ENCODE assay signal across 1 cellular context in the genomic region with DNA sequence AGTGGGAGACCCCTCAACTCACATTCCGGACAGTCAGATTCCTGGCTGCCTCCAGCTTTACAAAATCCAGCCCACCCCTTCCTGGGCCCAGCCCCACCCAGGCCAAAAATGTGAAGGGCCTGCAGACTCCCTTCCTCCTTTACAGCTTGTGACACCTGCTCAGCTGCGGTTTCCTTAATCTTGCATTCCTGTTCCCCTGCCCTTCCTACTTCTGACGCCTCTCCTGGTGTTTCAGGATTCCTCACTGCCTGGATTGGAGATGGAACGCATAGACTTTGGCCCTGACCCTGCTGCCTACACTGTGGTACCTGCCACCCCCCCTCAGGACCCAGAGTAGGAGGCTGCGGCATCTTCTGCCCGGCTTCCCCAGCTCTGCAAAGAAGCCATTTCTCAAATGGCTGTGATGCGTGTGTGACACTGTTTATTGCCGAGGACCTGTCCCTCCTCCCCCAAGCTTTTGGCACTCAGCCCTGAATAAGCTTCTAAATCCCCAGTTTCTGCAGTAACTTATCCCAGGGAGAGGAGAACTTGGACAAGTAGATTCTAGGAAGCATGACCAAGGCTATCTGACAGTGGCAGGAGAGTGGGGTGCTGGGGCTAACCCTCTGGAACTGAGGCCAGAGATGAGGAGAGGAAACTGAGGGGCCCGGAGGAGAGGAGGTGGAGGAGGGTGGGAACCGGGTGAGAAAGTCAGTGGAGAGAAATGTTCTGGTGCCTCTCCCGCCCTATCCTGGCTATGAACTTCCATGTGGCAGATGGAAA.
TF ChIP-seq lines count a peak whose summit lies in the region.

No MANE protein-coding gene starts in this region.

TF ChIP-seq in HepG2, 621 proteins besides CTCF, POLR2A, EP300 and RAD21:
- TF ChIP-seq SIN3B (IDR thresholded peaks at IDR 0.05; ENCODE audit: low read length), result no peak
- TF ChIP-seq ZKSCAN5 (CRISPR knock-in tag; IDR thresholded peaks at IDR 0.05), result no peak
- TF ChIP-seq, protein P1, sequence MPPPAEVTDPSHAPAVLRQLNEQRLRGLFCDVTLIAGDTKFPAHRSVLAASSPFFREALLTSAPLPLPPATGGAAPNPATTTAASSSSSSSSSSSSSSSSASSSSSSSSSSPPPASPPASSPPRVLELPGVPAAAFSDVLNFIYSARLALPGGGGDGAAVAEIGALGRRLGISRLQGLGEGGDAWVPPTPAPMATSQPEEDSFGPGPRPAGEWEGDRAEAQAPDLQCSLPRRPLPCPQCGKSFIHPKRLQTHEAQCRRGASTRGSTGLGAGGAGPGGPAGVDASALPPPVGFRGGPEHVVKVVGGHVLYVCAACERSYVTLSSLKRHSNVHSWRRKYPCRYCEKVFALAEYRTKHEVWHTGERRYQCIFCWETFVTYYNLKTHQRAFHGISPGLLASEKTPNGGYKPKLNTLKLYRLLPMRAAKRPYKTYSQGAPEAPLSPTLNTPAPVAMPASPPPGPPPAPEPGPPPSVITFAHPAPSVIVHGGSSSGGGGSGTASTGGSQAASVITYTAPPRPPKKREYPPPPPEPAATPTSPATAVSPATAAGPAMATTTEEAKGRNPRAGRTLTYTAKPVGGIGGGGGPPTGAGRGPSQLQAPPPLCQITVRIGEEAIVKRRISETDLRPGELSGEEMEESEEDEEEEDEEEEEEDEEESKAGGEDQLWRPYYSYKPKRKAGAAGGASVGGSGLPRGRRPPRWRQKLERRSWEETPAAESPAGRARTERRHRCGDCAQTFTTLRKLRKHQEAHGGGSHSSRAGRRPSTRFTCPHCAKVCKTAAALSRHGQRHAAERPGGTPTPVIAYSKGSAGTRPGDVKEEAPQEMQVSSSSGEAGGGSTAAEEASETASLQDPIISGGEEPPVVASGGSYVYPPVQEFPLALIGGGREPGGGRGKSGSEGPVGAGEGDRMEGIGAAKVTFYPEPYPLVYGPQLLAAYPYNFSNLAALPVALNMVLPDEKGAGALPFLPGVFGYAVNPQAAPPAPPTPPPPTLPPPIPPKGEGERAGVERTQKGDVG (CRISPR knock-in tag; IDR thresholded peaks at IDR 0.05; ENCODE audit: borderline replicate concordance), result no peak
- TF ChIP-seq SRY (CRISPR knock-in tag; IDR thresholded peaks at IDR 0.05), result no peak
- no peak for TF ChIP-seq ZSCAN29 (CRISPR knock-in tag; conservative IDR thresholded peaks at IDR 0.05)
- TF ChIP-seq, protein P2, sequence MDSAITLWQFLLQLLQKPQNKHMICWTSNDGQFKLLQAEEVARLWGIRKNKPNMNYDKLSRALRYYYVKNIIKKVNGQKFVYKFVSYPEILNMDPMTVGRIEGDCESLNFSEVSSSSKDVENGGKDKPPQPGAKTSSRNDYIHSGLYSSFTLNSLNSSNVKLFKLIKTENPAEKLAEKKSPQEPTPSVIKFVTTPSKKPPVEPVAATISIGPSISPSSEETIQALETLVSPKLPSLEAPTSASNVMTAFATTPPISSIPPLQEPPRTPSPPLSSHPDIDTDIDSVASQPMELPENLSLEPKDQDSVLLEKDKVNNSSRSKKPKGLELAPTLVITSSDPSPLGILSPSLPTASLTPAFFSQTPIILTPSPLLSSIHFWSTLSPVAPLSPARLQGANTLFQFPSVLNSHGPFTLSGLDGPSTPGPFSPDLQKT (CRISPR knock-in tag; IDR thresholded peaks at IDR 0.05; ENCODE audit: borderline replicate concordance), result no peak
- no peak for TF ChIP-seq KDM5A (IDR thresholded peaks at IDR 0.05; ENCODE audit: borderline replicate concordance, low read length)
- TF ChIP-seq, protein P3, sequence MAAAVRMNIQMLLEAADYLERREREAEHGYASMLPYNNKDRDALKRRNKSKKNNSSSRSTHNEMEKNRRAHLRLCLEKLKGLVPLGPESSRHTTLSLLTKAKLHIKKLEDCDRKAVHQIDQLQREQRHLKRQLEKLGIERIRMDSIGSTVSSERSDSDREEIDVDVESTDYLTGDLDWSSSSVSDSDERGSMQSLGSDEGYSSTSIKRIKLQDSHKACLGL (CRISPR knock-in tag; IDR thresholded peaks at IDR 0.05), result no peak
- TF ChIP-seq KMT2A (CRISPR knock-in tag; IDR thresholded peaks at IDR 0.05), result no peak
- no peak for TF ChIP-seq GABPB1 (CRISPR knock-in tag; IDR thresholded peaks at IDR 0.05)
- TF ChIP-seq, protein P4, sequence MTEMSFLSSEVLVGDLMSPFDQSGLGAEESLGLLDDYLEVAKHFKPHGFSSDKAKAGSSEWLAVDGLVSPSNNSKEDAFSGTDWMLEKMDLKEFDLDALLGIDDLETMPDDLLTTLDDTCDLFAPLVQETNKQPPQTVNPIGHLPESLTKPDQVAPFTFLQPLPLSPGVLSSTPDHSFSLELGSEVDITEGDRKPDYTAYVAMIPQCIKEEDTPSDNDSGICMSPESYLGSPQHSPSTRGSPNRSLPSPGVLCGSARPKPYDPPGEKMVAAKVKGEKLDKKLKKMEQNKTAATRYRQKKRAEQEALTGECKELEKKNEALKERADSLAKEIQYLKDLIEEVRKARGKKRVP (CRISPR knock-in tag; IDR thresholded peaks at IDR 0.05), result no peak
- TF ChIP-seq, protein P5, sequence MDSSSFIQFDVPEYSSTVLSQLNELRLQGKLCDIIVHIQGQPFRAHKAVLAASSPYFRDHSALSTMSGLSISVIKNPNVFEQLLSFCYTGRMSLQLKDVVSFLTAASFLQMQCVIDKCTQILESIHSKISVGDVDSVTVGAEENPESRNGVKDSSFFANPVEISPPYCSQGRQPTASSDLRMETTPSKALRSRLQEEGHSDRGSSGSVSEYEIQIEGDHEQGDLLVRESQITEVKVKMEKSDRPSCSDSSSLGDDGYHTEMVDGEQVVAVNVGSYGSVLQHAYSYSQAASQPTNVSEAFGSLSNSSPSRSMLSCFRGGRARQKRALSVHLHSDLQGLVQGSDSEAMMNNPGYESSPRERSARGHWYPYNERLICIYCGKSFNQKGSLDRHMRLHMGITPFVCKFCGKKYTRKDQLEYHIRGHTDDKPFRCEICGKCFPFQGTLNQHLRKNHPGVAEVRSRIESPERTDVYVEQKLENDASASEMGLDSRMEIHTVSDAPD (CRISPR knock-in tag; IDR thresholded peaks at IDR 0.05), result no peak
- no peak for TF ChIP-seq SALL1 (CRISPR knock-in tag; IDR thresholded peaks at IDR 0.05)
- TF ChIP-seq ZNF230 (CRISPR knock-in tag; IDR thresholded peaks at IDR 0.05), result no peak
- TF ChIP-seq, protein P6, sequence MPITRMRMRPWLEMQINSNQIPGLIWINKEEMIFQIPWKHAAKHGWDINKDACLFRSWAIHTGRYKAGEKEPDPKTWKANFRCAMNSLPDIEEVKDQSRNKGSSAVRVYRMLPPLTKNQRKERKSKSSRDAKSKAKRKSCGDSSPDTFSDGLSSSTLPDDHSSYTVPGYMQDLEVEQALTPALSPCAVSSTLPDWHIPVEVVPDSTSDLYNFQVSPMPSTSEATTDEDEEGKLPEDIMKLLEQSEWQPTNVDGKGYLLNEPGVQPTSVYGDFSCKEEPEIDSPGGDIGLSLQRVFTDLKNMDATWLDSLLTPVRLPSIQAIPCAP (CRISPR knock-in tag; IDR thresholded peaks at IDR 0.05; ENCODE audit: low read depth), result no peak
- TF ChIP-seq CENPT (CRISPR knock-in tag; IDR thresholded peaks at IDR 0.05; ENCODE audit: low read depth), result no peak
- TF ChIP-seq ZNF274 (CRISPR knock-in tag; IDR thresholded peaks at IDR 0.05), result no peak
- TF ChIP-seq ZMYM4 (CRISPR knock-in tag; IDR thresholded peaks at IDR 0.05), result no peak
- TF ChIP-seq SOX6 (IDR thresholded peaks at IDR 0.05), result no peak
- TF ChIP-seq SOX6 (CRISPR knock-in tag; IDR thresholded peaks at IDR 0.05), result no peak
